Comparison of ENCODE assay signal across 8 cellular contexts in the genomic region with DNA sequence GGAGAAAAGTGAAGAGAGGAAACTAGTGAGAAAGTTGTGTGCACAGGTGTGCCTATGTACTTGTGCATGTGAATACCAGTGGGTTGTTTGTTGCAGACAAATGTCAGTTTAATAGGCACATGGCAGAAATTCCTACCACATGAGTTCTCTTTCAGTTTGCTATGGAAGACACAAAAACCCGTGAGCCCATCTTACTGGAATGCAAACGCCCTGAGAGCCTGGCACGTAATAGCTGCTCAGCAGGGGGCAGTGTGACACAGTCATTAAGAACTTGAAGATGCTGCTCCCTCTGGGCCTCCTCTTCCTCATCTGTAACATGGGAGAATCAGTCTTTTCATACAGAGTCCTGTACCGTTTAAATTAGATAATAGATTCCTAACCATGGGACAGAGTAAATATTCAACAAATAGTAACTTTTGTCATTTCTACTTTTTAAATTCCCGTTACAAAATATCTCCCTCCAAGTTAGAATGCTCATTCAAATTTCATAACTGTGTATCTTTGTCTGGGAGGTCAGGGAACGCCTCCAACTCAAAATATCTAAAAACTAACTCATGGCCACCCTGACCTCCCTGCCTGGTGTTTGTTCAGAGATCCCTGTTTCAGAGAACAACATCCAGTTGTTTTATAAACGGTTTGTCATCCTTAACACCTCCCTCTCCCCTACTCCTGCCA.
A peak's percentile ranks its signal among the peaks of the same experiment; 100 is the strongest.
DNase-seq lines count a peak whose midpoint lies in the region; ATAC-seq and FAIRE-seq lines count a peak whose summit lies in the region.

No MANE protein-coding gene starts in this region.

- H3K4me1 ChIP-seq in adipocyte (ENCODE audit: control insufficient read depth, insufficient read depth, low read length) (peaks cover 17% of the 10 kb centered on the region), right cardiac atrium (ENCODE audit: control insufficient read depth, insufficient read depth, low read length) (no peaks in the 10 kb centered on the region), small intestine (ENCODE audit: control insufficient read depth in 2 of 2, insufficient read depth in 1 of 2, low read depth in 1 of 2, low read length in 1 of 2) (no peaks in the 10 kb centered on the region)

- H3K9me3 ChIP-seq in MG63 (no peaks in the 10 kb centered on the region; the same call in 1 of the 2 replicates), adipocyte (ENCODE audit: control insufficient read depth, low read length) (peaks cover 4% of the 10 kb centered on the region), right cardiac atrium (ENCODE audit: control insufficient read depth, low read length) (no peaks in the 10 kb centered on the region), small intestine (ENCODE audit: control insufficient read depth, low read depth) (no peaks in the 10 kb centered on the region)

- WGBS in right cardiac atrium: 40% methylated on average over 7 of the region's 7 CpGs
- 44 to 46% (median 44%) methylated on average over 7 of the region's 7 CpGs for WGBS in small intestine, 3 donors

- FAIRE-seq in small intestine (lab: Jason Lieb, UNC): no peak

- ATAC-seq in right cardiac atrium: peak; percentile 84
- ATAC-seq in GM21723 (IDR thresholded peaks at IDR 0.05; ENCODE audit: unreplicated experiment): no peak

- H3K9ac ChIP-seq in adipocyte (ENCODE audit: low read length): peak overlapping the region; percentile 31

- intact Hi-C loops in right cardiac atrium (cut with DNase I): loop anchor here in 2 of 4 donors (10.0 kb wide), 2 partner anchors 799 to 809 kb away; a partner anchor contains a TSS

- no peaks in the 10 kb centered on the region for H3K36me3 ChIP-seq in MG63
- H3K36me3 ChIP-seq in adipocyte (ENCODE audit: control insufficient read depth, insufficient read depth, low read length, severe bottlenecking): no peaks in the 10 kb centered on the region
- H3K36me3 ChIP-seq in small intestine (ENCODE audit: control insufficient read depth in 2 of 2, insufficient read depth in 2 of 2, low read length in 2 of 2): no peaks in the 10 kb centered on the region

- H3K4me3 ChIP-seq in MG63: no peak overlapping the region
- H3K4me3 ChIP-seq in adipocyte (ENCODE audit: low read length): no peak overlapping the region
- no peak overlapping the region for H3K4me3 ChIP-seq in right cardiac atrium (ENCODE audit: low read length)
- H3K4me3 ChIP-seq in small intestine (ENCODE audit: low read depth in 1 of 2, low read length in 2 of 2): no peak overlapping the region

- H3K27ac ChIP-seq in right cardiac atrium (ENCODE audit: low read length) (no peak overlapping the region), small intestine (ENCODE audit: low read depth in 1 of 2, low read length in 1 of 2) (no peak overlapping the region)

- DNase-seq in NCI-H2171 treated with DMSO at 0.1 percent for 48 hours (lab: John Stamatoyannopoulos, UW): peak; percentile 20
- DNase-seq in NCI-H2171 (lab: John Stamatoyannopoulos, UW): no peak
- DNase-seq in MG63: peak; percentile 80
- DNase-seq in adipocyte (ENCODE audit: low read depth): peak; percentile 88
- DNase-seq in right cardiac atrium: peak; percentile 73 to 87 (median 78)
- DNase-seq in small intestine: peak; percentile 37
- DNase-seq in NCI-H1436 (lab: John Stamatoyannopoulos, UW): no peak

- H3K27me3 ChIP-seq in MG63 (no peaks in the 10 kb centered on the region), adipocyte (replicated peaks; ENCODE audit: control insufficient read depth, insufficient read depth, low read length) (no peaks in the 10 kb centered on the region), right cardiac atrium (ENCODE audit: control insufficient read depth, insufficient read depth) (no peaks in the 10 kb centered on the region), small intestine (ENCODE audit: control insufficient read depth in 2 of 2, insufficient read depth in 2 of 2, low read length in 2 of 2) (no peaks in the 10 kb centered on the region)

Comparison
In these comparisons a context has a peak if more than half of its experiments do, and no peak if none do; other contexts are left out.
1. DNase-seq: peak in NCI-H2171 treated with DMSO at 0.1 percent for 48 hours (single experiment), MG63 (single experiment), adipocyte (single experiment), right cardiac atrium (3 of 3) and small intestine (single experiment); none in NCI-H2171 (single experiment) and NCI-H1436 (single experiment).